In genomic region chr14:89416002-89416995, GRCh38 we compare ENCODE assay signal across 8 cellular contexts. TPM values are rescaled to one million over a fixed set of nuclear protein-coding genes. Genes with fewer than 3 reads are reported as not detected.
DNase-seq lines count a peak whose midpoint lies in the region; ATAC-seq, FAIRE-seq and TF ChIP-seq lines count a peak whose summit lies in the region.

No MANE protein-coding gene starts in this region.

- peaks cover 64% of the 10 kb centered on the region for H3K36me3 Mint-ChIP-seq in activated T-cell treated with anti-CD3 and anti-CD28 coated beads, Interleukin-2, amount 50 U/mL, for 24 hours (ENCODE audit: low read depth)

- peak; percentile 83 for ATAC-seq in GM21528 (IDR thresholded peaks at IDR 0.05; ENCODE audit: low FRiP score, unreplicated experiment)

- FAIRE-seq in D721Med (lab: Jason Lieb, UNC) = no peak

- H3K27ac Mint-ChIP-seq in activated T-cell treated with anti-CD3 and anti-CD28 coated beads, Interleukin-2, amount 50 U/mL, for 24 hours = peak overlapping the region; percentile 94

- 1% methylated on average over 86 to 98 of the region's 98 CpGs for WGBS in esophagus, 2 donors

- H3K27me3 ChIP-seq in esophagus (ENCODE audit: control insufficient read depth in 1 of 2, insufficient read depth in 2 of 2, low read length in 2 of 2) (no peaks in the 10 kb centered on the region), mucosa of rectum (ENCODE audit: control insufficient read depth in 2 of 2, insufficient read depth in 2 of 2, low read length in 2 of 2) (no peaks in the 10 kb centered on the region)

- TF ChIP-seq CTCF in D721Med (IDR thresholded peaks at IDR 0.05; ENCODE audit: insufficient read depth, missing control alignments) = no peak

- H3K27me3 Mint-ChIP-seq in activated T-cell treated with anti-CD3 and anti-CD28 coated beads, Interleukin-2, amount 50 U/mL, for 24 hours = no peaks in the 10 kb centered on the region

- no peaks in the 10 kb centered on the region for H3K9me3 ChIP-seq in esophagus (ENCODE audit: control insufficient read depth in 2 of 2, insufficient read depth in 1 of 2, low read depth in 1 of 2, low read length in 1 of 2)
- H3K9me3 ChIP-seq in mucosa of rectum (ENCODE audit: control insufficient read depth in 2 of 2, low read length in 2 of 2) = no peaks in the 10 kb centered on the region

- H3K4me1 ChIP-seq in esophagus (ENCODE audit: control insufficient read depth in 2 of 2, insufficient read depth in 2 of 2, low read length in 1 of 2) (peaks cover 0 to 6% of the 10 kb centered on the region in 2 donors), mucosa of rectum (ENCODE audit: control insufficient read depth in 2 of 2, insufficient read depth in 2 of 2, low read length in 2 of 2) (peaks cover 22 to 38% of the 10 kb centered on the region in 2 donors)

- peak overlapping the region; percentile 89 for H3K4me3 Mint-ChIP-seq in activated T-cell treated with anti-CD3 and anti-CD28 coated beads, Interleukin-2, amount 50 U/mL, for 24 hours

- peak overlapping the region; percentile 70 to 81 for H3K9ac ChIP-seq in mucosa of rectum (ENCODE audit: low read depth in 1 of 2, low read length in 2 of 2)

- H3K4me3 ChIP-seq in esophagus (ENCODE audit: low read depth in 1 of 2, low read length in 2 of 2) (peak overlapping the region; percentile 90 to 91), mucosa of rectum (ENCODE audit: low read length in 2 of 2) (peak overlapping the region; percentile 87 to 100)

- DNase-seq in D721Med (ENCODE audit: insufficient read length, low spot score) (peak; percentile 95), HuH-7.5 (ENCODE audit: low spot score) (peak; percentile 97), OCI-M1 (lab: John Stamatoyannopoulos, UW) (peak; percentile 95)
- DNase-seq in activated T-cell treated with anti-CD3 and anti-CD28 coated beads, Interleukin-2, amount 50 U/mL, for 24 hours = peak; percentile 100
- peak; percentile 99 to 100 for DNase-seq in stimulated activated CD8-positive, alpha-beta memory T cell treated with anti-CD3 and anti-CD28 coated beads, Interleukin-4, amount 100 ng/mL, for 4 hours (ENCODE audit: low read depth in 2 of 2, low spot score in 1 of 2)

- H3K36me3 ChIP-seq in esophagus (ENCODE audit: control insufficient read depth in 2 of 2, insufficient read depth in 2 of 2, low read length in 1 of 2) = peaks cover 0 to 9% of the 10 kb centered on the region in 2 donors
- peaks cover 7% of the 10 kb centered on the region in 2 donors for H3K36me3 ChIP-seq in mucosa of rectum (ENCODE audit: control insufficient read depth in 2 of 2, insufficient read depth in 2 of 2, low read length in 2 of 2)

- H3K9me3 Mint-ChIP-seq in activated T-cell treated with anti-CD3 and anti-CD28 coated beads, Interleukin-2, amount 50 U/mL, for 24 hours = no peaks in the 10 kb centered on the region

- H3K27ac ChIP-seq in esophagus (ENCODE audit: low read depth in 2 of 2, low read length in 1 of 2) (peak overlapping the region; percentile 95 to 98), mucosa of rectum (ENCODE audit: low read depth in 2 of 2, low read length in 2 of 2) (peak overlapping the region; percentile 89 to 93)

- peaks cover 63% of the 10 kb centered on the region for H3K4me1 Mint-ChIP-seq in activated T-cell treated with anti-CD3 and anti-CD28 coated beads, Interleukin-2, amount 50 U/mL, for 24 hours (ENCODE audit: low read depth)

RNA-seq across cellular contexts. Expression of gene FOXN3, which starts 0.7 kb away (rescaled TPM):
- polyA plus RNA-seq in esophagus = 10 to 100 TPM; 10.3 to 14.1 TPM

Comparison
In these comparisons a context has a peak if more than half of its experiments do, and no peak if none do; other contexts are left out.
1. Peak in every context shown above with its lines: DNase-seq, ATAC-seq, H3K4me3 ChIP-seq and H3K27ac ChIP-seq.